ENCODE assay signal across 8 cellular contexts in genomic region chr1:29120955-29121485, GRCh38. TPM values are rescaled to one million over a fixed set of nuclear protein-coding genes. Genes with fewer than 3 reads are reported as not detected.
DNase-seq lines count a peak whose midpoint lies in the region; ATAC-seq and TF ChIP-seq lines count a peak whose summit lies in the region.

No MANE protein-coding gene starts in this region.

- H3K27me3 ChIP-seq in fibroblast of lung (ENCODE audit: control insufficient read depth, insufficient read depth, low read length), result no peaks in the 10 kb centered on the region

- peaks cover 8% of the 10 kb centered on the region for H3K4me1 Mint-ChIP-seq in progenitor cell of endocrine pancreas (ENCODE audit: low read depth)

- peak; percentile 51 for DNase-seq in DMS153 (lab: John Stamatoyannopoulos, UW)
- DNase-seq in NCI-H1105 (lab: John Stamatoyannopoulos, UW), result peak; percentile 35
- DNase-seq in activated CD8-positive, alpha-beta memory T cell treated with anti-CD3 and anti-CD28 coated beads for 48 hours (ENCODE audit: low read depth in 2 of 3, low spot score in 2 of 3), result peak in 2 of 3 experiments; percentile 38 to 45
- peak; percentile 38 to 52 for DNase-seq in fibroblast of lung (ENCODE audit: low read depth in 2 of 2)
- peak; percentile 55 for DNase-seq in progenitor cell of endocrine pancreas (ENCODE audit: low spot score, unreplicated experiment)
- DNase-seq in NCI-H187 treated with DMSO at 0.1 percent for 48 hours (lab: John Stamatoyannopoulos, UW), result no peak
- DNase-seq in SW480 (ENCODE audit: low spot score), result no peak

- H3K9ac ChIP-seq in fibroblast of lung (ENCODE audit: insufficient read depth, low read length), result peak overlapping the region; percentile 39

- no peak for ATAC-seq in GM21423 (IDR thresholded peaks at IDR 0.05; ENCODE audit: unreplicated experiment)

- no peaks in the 10 kb centered on the region for H3K9me3 ChIP-seq in fibroblast of lung (ENCODE audit: control insufficient read depth, insufficient read depth, low read depth, low read length)

- H3K27ac ChIP-seq in fibroblast of lung (ENCODE audit: insufficient read depth, low read length), result no peak overlapping the region

- TF ChIP-seq CTCF in fibroblast of lung (conservative IDR thresholded peaks at IDR 0.05 in 1 of 2, IDR thresholded peaks at IDR 0.05 in 1 of 2; ENCODE audit: low read depth in 1 of 2, low read length in 2 of 2) (peak; percentile 31 to 48), progenitor cell of endocrine pancreas (IDR thresholded peaks at IDR 0.05; ENCODE audit: unreplicated experiment) (peak; percentile 84)

- H3K4me3 Mint-ChIP-seq in progenitor cell of endocrine pancreas (ENCODE audit: low read depth), result no peak overlapping the region

- H3K9me3 Mint-ChIP-seq in progenitor cell of endocrine pancreas (ENCODE audit: low read depth), result no peaks in the 10 kb centered on the region

- H3K79me2 ChIP-seq in fibroblast of lung (ENCODE audit: control insufficient read depth, insufficient read depth, low read length), result peaks cover 24% of the 10 kb centered on the region

- H3K4me1 ChIP-seq in fibroblast of lung (ENCODE audit: control insufficient read depth, extremely low read depth, insufficient read depth, low read length), result peaks cover 9% of the 10 kb centered on the region

- H3K36me3 ChIP-seq in fibroblast of lung (ENCODE audit: control insufficient read depth, insufficient read depth, low read length), result peaks cover 7% of the 10 kb centered on the region

- no peak overlapping the region for H3K4me2 ChIP-seq in fibroblast of lung (ENCODE audit: extremely low read depth, insufficient read depth, low read length)

- H2AFZ ChIP-seq in fibroblast of lung (ENCODE audit: low read length), result no peak overlapping the region

- H4K20me1 ChIP-seq in fibroblast of lung (ENCODE audit: control insufficient read depth, extremely low read depth, insufficient read depth, low read length), result no peaks in the 10 kb centered on the region

- peaks cover 12% of the 10 kb centered on the region for H3K36me3 Mint-ChIP-seq in progenitor cell of endocrine pancreas (ENCODE audit: insufficient read depth)

- no peak overlapping the region for H3K27ac Mint-ChIP-seq in progenitor cell of endocrine pancreas

- H3K4me3 ChIP-seq in fibroblast of lung (replicated peaks in 1 of 4; ENCODE audit: control extremely low read depth in 1 of 4, insufficient read depth in 1 of 4, low read depth in 3 of 4, low read length in 4 of 4), result peak overlapping the region in 1 of 4 experiments; percentile 20

- peaks cover 17% of the 10 kb centered on the region for H3K27me3 Mint-ChIP-seq in progenitor cell of endocrine pancreas

RNA-seq across cellular contexts. Expression of gene TMEM200B, which starts 2.7 kb away (rescaled TPM):
- 17.7 and 18.5 TPM in 2 replicates for total RNA-seq in fibroblast of lung
- 12.6 and 20.8 TPM in 2 replicates for polyA plus RNA-seq in fibroblast of lung
- 15.5 and 22.1 TPM in 2 replicates for polyA plus RNA-seq in fibroblast of lung (2012)
- polyA minus RNA-seq in fibroblast of lung (ENCODE audit: low replicate concordance), result 7.3 and 10.5 TPM in 2 replicates
- 13.3 and 15.0 TPM in 2 replicates for total RNA-seq in progenitor cell of endocrine pancreas

Comparison
In these comparisons a context has a peak if more than half of its experiments do, and no peak if none do; other contexts are left out.
1. DNase-seq: peak in DMS153 (single experiment), NCI-H1105 (single experiment), activated CD8-positive, alpha-beta memory T cell treated with anti-CD3 and anti-CD28 coated beads for 48 hours (2 of 3), fibroblast of lung (2 of 2) and progenitor cell of endocrine pancreas (single experiment); none in NCI-H187 treated with DMSO at 0.1 percent for 48 hours (single experiment) and SW480 (single experiment).